Comparison of ENCODE assay signal across 21 cellular contexts in genomic region chr2:24339856-24340262, GRCh38. TPM values are rescaled to one million over a fixed set of nuclear protein-coding genes. Genes with fewer than 3 reads are reported as not detected.
DNase-seq lines count a peak whose midpoint lies in the region; ATAC-seq and TF ChIP-seq lines count a peak whose summit lies in the region.
"Had no signal": no experiment of that assay in that cellular context is flagged by ENCODE, and none has a peak within 500 bp of the region (broad histone marks: within the 10 kb centered on the region; RNA-seq: fewer than 3 reads in every experiment).

No MANE protein-coding gene starts in this region.

- H3K27ac Mint-ChIP-seq in activated T-cell treated with anti-CD3 and anti-CD28 coated beads, Interleukin-2, amount 50 U/mL, for 24 hours = peak overlapping the region; percentile 71
- no peak overlapping the region for H3K27ac Mint-ChIP-seq in T-helper 2 cell treated with Interferon-gamma antibody and Interleukin-4, amounts not matched to agents 5 μg/mL and 100 μg/mL, for 36 hours

- no peak for DNase-seq in activated T-cell treated with anti-CD3 and anti-CD28 coated beads, Interleukin-2, amount 50 U/mL, for 24 hours
- no peak for DNase-seq in activated T-cell treated with anti-CD3 and anti-CD28 coated beads, Interleukin-2, amount 50 U/mL, for 4 hours
- DNase-seq in body of pancreas = peak in 2 of 4 donors; percentile 41 to 58
- DNase-seq in lower lobe of right lung = no peak
- DNase-seq in upper lobe of left lung = no peak
- DNase-seq in DMS153 (lab: John Stamatoyannopoulos, UW) = no peak
- no peak for DNase-seq in T-helper 2 cell treated with Interferon-gamma antibody and Interleukin-4, amounts not matched to agents 5 μg/mL and 100 μg/mL, for 36 hours (ENCODE audit: low spot score)
- DNase-seq: DMS 273 treated with DMSO at 0.1 percent for 48 hours, EL, HCEC 1CT, MG63, NCI-H1105 treated with DMSO at 0.1 percent for 48 hours, NCI-H1930, NCI-H2171 treated with DMSO at 0.1 percent for 48 hours, NCI-H82 had no signal

- H3K4me1 ChIP-seq in body of pancreas = peaks cover 75% of the 10 kb centered on the region
- H3K4me1 ChIP-seq in lower lobe of right lung = peaks cover 67% of the 10 kb centered on the region
- peaks cover 52 to 83% (median 64%) of the 10 kb centered on the region in 4 donors for H3K4me1 ChIP-seq in upper lobe of left lung

- H3K36me3 ChIP-seq in body of pancreas (replicated peaks in 1 of 2; ENCODE audit: insufficient read depth in 1 of 2, low read depth in 2 of 2) (no peaks in the 10 kb centered on the region), lower lobe of right lung (no peaks in the 10 kb centered on the region), upper lobe of left lung (no peaks in the 10 kb centered on the region)
- H3K36me3 ChIP-seq: MG63 had no signal

- H3K4me3 Mint-ChIP-seq in activated T-cell treated with anti-CD3 and anti-CD28 coated beads, Interleukin-2, amount 50 U/mL, for 24 hours = no peak overlapping the region
- H3K4me3 Mint-ChIP-seq in activated T-cell treated with anti-CD3 and anti-CD28 coated beads, Interleukin-2, amount 50 U/mL, for 4 hours = no peak overlapping the region
- no peak overlapping the region for H3K4me3 Mint-ChIP-seq in T-helper 2 cell treated with Interferon-gamma antibody and Interleukin-4, amounts not matched to agents 5 μg/mL and 100 μg/mL, for 36 hours

- intact Hi-C loops in body of pancreas (cut with DNase I) (no loop called here), lower lobe of right lung (cut with DNase I) (no loop called here)

- TF ChIP-seq CTCF in body of pancreas (IDR thresholded peaks at IDR 0.05) (no peak), lower lobe of right lung (IDR thresholded peaks at IDR 0.05) (no peak), upper lobe of left lung (IDR thresholded peaks at IDR 0.05) (no peak)

- H3K9me3 ChIP-seq in body of pancreas = no peaks in the 10 kb centered on the region
- H3K9me3 ChIP-seq in lower lobe of right lung = no peaks in the 10 kb centered on the region
- H3K9me3 ChIP-seq in upper lobe of left lung = no peaks in the 10 kb centered on the region
- H3K9me3 ChIP-seq: MG63 had no signal

- H3K4me1 Mint-ChIP-seq in activated T-cell treated with anti-CD3 and anti-CD28 coated beads, Interleukin-2, amount 50 U/mL, for 24 hours (ENCODE audit: low read depth) = peaks cover 71% of the 10 kb centered on the region
- peaks cover 77% of the 10 kb centered on the region for H3K4me1 Mint-ChIP-seq in activated T-cell treated with anti-CD3 and anti-CD28 coated beads, Interleukin-2, amount 50 U/mL, for 4 hours (ENCODE audit: low read depth)
- H3K4me1 Mint-ChIP-seq in T-helper 2 cell treated with Interferon-gamma antibody and Interleukin-4, amounts not matched to agents 5 μg/mL and 100 μg/mL, for 36 hours (ENCODE audit: low read depth) = peaks cover 8% of the 10 kb centered on the region

- TF ChIP-seq POLR2A in body of pancreas (IDR thresholded peaks at IDR 0.05) = no peak
- no peak for TF ChIP-seq POLR2A in upper lobe of left lung (IDR thresholded peaks at IDR 0.05)

- ATAC-seq in activated T-cell treated with anti-CD3 and anti-CD28 coated beads, Interleukin-2, amount 50 U/mL, for 4 hours = no peak
- ATAC-seq in body of pancreas (peak; percentile 84), lower lobe of right lung (peak; percentile 42 to 51), upper lobe of left lung (ENCODE audit: low FRiP score in 2 of 2) (no peak), HG02884 (IDR thresholded peaks at IDR 0.05; ENCODE audit: unreplicated experiment) (no peak)
- ATAC-seq: Panc1, Right ventricle myocardium inferior had no signal

- H3K27me3 ChIP-seq in body of pancreas (no peaks in the 10 kb centered on the region), lower lobe of right lung (ENCODE audit: low read depth) (no peaks in the 10 kb centered on the region), upper lobe of left lung (no peaks in the 10 kb centered on the region)
- H3K27me3 ChIP-seq: BLaER1, MG63 had no signal

- no peaks in the 10 kb centered on the region for H3K27me3 Mint-ChIP-seq in activated T-cell treated with anti-CD3 and anti-CD28 coated beads, Interleukin-2, amount 50 U/mL, for 24 hours
- H3K27me3 Mint-ChIP-seq in activated T-cell treated with anti-CD3 and anti-CD28 coated beads, Interleukin-2, amount 50 U/mL, for 4 hours (ENCODE audit: low read depth) = no peaks in the 10 kb centered on the region
- no peaks in the 10 kb centered on the region for H3K27me3 Mint-ChIP-seq in T-helper 2 cell treated with Interferon-gamma antibody and Interleukin-4, amounts not matched to agents 5 μg/mL and 100 μg/mL, for 36 hours (ENCODE audit: low read depth)

- WGBS in body of pancreas, 2 donors = 63 to 64% methylated on average over 6 of the region's 6 CpGs
- 81 to 88% methylated on average over 6 of the region's 6 CpGs for WGBS in upper lobe of left lung, 2 donors

- H3K9me3 Mint-ChIP-seq in activated T-cell treated with anti-CD3 and anti-CD28 coated beads, Interleukin-2, amount 50 U/mL, for 24 hours = no peaks in the 10 kb centered on the region
- no peaks in the 10 kb centered on the region for H3K9me3 Mint-ChIP-seq in activated T-cell treated with anti-CD3 and anti-CD28 coated beads, Interleukin-2, amount 50 U/mL, for 4 hours
- H3K9me3 Mint-ChIP-seq in T-helper 2 cell treated with Interferon-gamma antibody and Interleukin-4, amounts not matched to agents 5 μg/mL and 100 μg/mL, for 36 hours = no peaks in the 10 kb centered on the region

- H3K27ac ChIP-seq in body of pancreas (peak overlapping the region; percentile 50 to 85 (median 81)), lower lobe of right lung (peak overlapping the region; percentile 59), upper lobe of left lung (peak overlapping the region; percentile 63 to 80 (median 70))
- H3K27ac ChIP-seq: 22Rv1, BLaER1, KMS-11 had no signal

- H3K36me3 Mint-ChIP-seq in activated T-cell treated with anti-CD3 and anti-CD28 coated beads, Interleukin-2, amount 50 U/mL, for 24 hours (ENCODE audit: low read depth) = peaks cover 2% of the 10 kb centered on the region
- peaks cover 6% of the 10 kb centered on the region for H3K36me3 Mint-ChIP-seq in activated T-cell treated with anti-CD3 and anti-CD28 coated beads, Interleukin-2, amount 50 U/mL, for 4 hours (ENCODE audit: insufficient read depth)
- H3K36me3 Mint-ChIP-seq in T-helper 2 cell treated with Interferon-gamma antibody and Interleukin-4, amounts not matched to agents 5 μg/mL and 100 μg/mL, for 36 hours (ENCODE audit: low read depth) = peaks cover 1% of the 10 kb centered on the region

- no peak for TF ChIP-seq EP300 in upper lobe of left lung (IDR thresholded peaks at IDR 0.05)

- H3K4me3 ChIP-seq in body of pancreas = no peak overlapping the region
- H3K4me3 ChIP-seq in lower lobe of right lung = no peak overlapping the region
- no peak overlapping the region for H3K4me3 ChIP-seq in upper lobe of left lung
- H3K4me3 ChIP-seq: BLaER1, MG63 had no signal

RNA-seq across cellular contexts. Expression of gene ITSN2, which starts 20.5 kb away (rescaled TPM):
- total RNA-seq in activated T-cell treated with anti-CD3 and anti-CD28 coated beads, Interleukin-2, amount 50 U/mL, for 4 hours = 10 to 100 TPM; 52.5 to 57.6 (median 52.9) TPM
- total RNA-seq in body of pancreas = 10 to 100 TPM; 32.9 to 61.0 TPM
- total RNA-seq in lower lobe of right lung = 92.8 TPM
- 100 to 1,000 TPM in 2 of 6 donors, 10 to 100 TPM in 4; 73.4 to 119 (median 91.3) TPM for total RNA-seq in upper lobe of left lung

Comparison
In these comparisons a context has a peak if more than half of its experiments do, and no peak if none do; other contexts are left out.
1. ATAC-seq: peak in body of pancreas (single experiment) and lower lobe of right lung (2 of 2); none in activated T-cell treated with anti-CD3 and anti-CD28 coated beads, Interleukin-2, amount 50 U/mL, for 4 hours (0 of 2), upper lobe of left lung (0 of 2) and HG02884 (single experiment).
2. Peak in every context shown above with its lines, with median percentiles within 50 percentile points of each other: H3K27ac ChIP-seq.